1 cellular context compared by ENCODE assay signal in genomic region chr7:74138945-74139843, GRCh38.
TF ChIP-seq lines count a peak whose summit lies in the region.

No MANE protein-coding gene starts in this region.

TF ChIP-seq in WTC11, 78 proteins besides CTCF, POLR2A, EP300 and RAD21 (continued from another document):
- no peak for TF ChIP-seq AR (CRISPR knock-in tag; IDR thresholded peaks at IDR 0.05)
- TF ChIP-seq KAT7 (CRISPR knock-in tag; IDR thresholded peaks at IDR 0.05; ENCODE audit: borderline replicate concordance), result 0 out of 2 replicates have a peak, but pooled peaks have one; percentile 35
TF ChIP-seq in WTC11: peak in this region for 5.
